In genomic region chr2:215619022-215619958, GRCh38 we compare ENCODE assay signal across 8 cellular contexts.
DNase-seq lines count a peak whose midpoint lies in the region; ATAC-seq and TF ChIP-seq lines count a peak whose summit lies in the region.

No MANE protein-coding gene starts in this region.

- ATAC-seq in activated T-helper 17 cell treated with anti-CD3 and anti-CD28 coated beads, Interleukin-2, amount 50 U/mL, for 72 hours (replicated peaks) = no peak
- ATAC-seq in naive thymus-derived CD4-positive, alpha-beta T cell = no peak
- ATAC-seq in GM21619 (IDR thresholded peaks at IDR 0.05; ENCODE audit: unreplicated experiment) = no peak

- H3K27me3 Mint-ChIP-seq in activated T-helper 17 cell treated with anti-CD3 and anti-CD28 coated beads, Interleukin-2, amount 50 U/mL, for 72 hours = peaks cover 7% of the 10 kb centered on the region
- H3K27me3 Mint-ChIP-seq in naive thymus-derived CD4-positive, alpha-beta T cell = peaks cover 14 to 37% (median 29%) of the 10 kb centered on the region in 5 donors
- peaks cover 3% of the 10 kb centered on the region for H3K27me3 Mint-ChIP-seq in H9 (ENCODE audit: low read depth)

- H3K27ac Mint-ChIP-seq in activated T-helper 17 cell treated with anti-CD3 and anti-CD28 coated beads, Interleukin-2, amount 50 U/mL, for 72 hours = no peak overlapping the region
- no peak overlapping the region for H3K27ac Mint-ChIP-seq in naive thymus-derived CD4-positive, alpha-beta T cell
- H3K27ac Mint-ChIP-seq in H9 = peak overlapping the region in 1 of 3 experiments; percentile 41; a peak in 2 of 7 replicates

- no peaks in the 10 kb centered on the region for H3K9me3 Mint-ChIP-seq in activated T-helper 17 cell treated with anti-CD3 and anti-CD28 coated beads, Interleukin-2, amount 50 U/mL, for 72 hours
- peaks cover 0 to 5% (median 0%) of the 10 kb centered on the region in 11 donors for H3K9me3 Mint-ChIP-seq in naive thymus-derived CD4-positive, alpha-beta T cell
- peaks cover 14 to 17% of the 10 kb centered on the region in 2 experiments for H3K9me3 Mint-ChIP-seq in H9

- no peak overlapping the region for H3K14ac ChIP-seq in H9 (ENCODE audit: insufficient read depth, low read length)

- H3K36me3 ChIP-seq in GM23248 (ENCODE audit: low read depth) = no peaks in the 10 kb centered on the region
- H3K36me3 ChIP-seq in naive thymus-derived CD4-positive, alpha-beta T cell (ENCODE audit: control insufficient read depth in 2 of 3, insufficient read depth in 3 of 3, low read length in 3 of 3) = no peaks in the 10 kb centered on the region

- TF ChIP-seq CTCF in H9 (conservative IDR thresholded peaks at IDR 0.05) = no peak

- no peak overlapping the region for H3K4ac ChIP-seq in H9 (ENCODE audit: low read depth, low read length)

- H3K9me2 ChIP-seq in GM23248 (ENCODE audit: insufficient read depth) = no peaks in the 10 kb centered on the region

- peak overlapping the region; percentile 44 for H3K4me2 ChIP-seq in GM23248 (ENCODE audit: unreplicated experiment)
- no peak overlapping the region for H3K4me2 ChIP-seq in H9 (ENCODE audit: insufficient read depth, insufficient read length, low read length)

- H4K20me1 ChIP-seq in GM23248 (ENCODE audit: insufficient read depth) (no peaks in the 10 kb centered on the region), H9 (ENCODE audit: control insufficient read depth, insufficient read depth, insufficient read length) (no peaks in the 10 kb centered on the region)

- H3K27ac ChIP-seq in GM23248 (no peak overlapping the region), H9 (ENCODE audit: insufficient read length, low read depth, low read length) (no peak overlapping the region)
- no peak overlapping the region for H3K27ac ChIP-seq in naive thymus-derived CD4-positive, alpha-beta T cell (ENCODE audit: low read depth, low read length)

- H3K79me2 ChIP-seq in GM23248 (ENCODE audit: insufficient read depth) (no peaks in the 10 kb centered on the region), H9 (ENCODE audit: insufficient read depth, low read length) (no peaks in the 10 kb centered on the region)

- H3K9ac ChIP-seq in GM23248 = no peak overlapping the region
- no peak overlapping the region for H3K9ac ChIP-seq in H9 (ENCODE audit: extremely low read depth, insufficient read length, low read length)

- H4K5ac ChIP-seq in H9 (ENCODE audit: insufficient read length, low read depth, low read length) = no peak overlapping the region

- H2BK15ac ChIP-seq in H9 (ENCODE audit: low read depth, low read length) = no peak overlapping the region

- in situ Hi-C loops in GM23248 (cut with MboI) = no loop called here

- H3K4me3 ChIP-seq in GM23248 = peak overlapping the region; percentile 40
- H3K4me3 ChIP-seq in naive thymus-derived CD4-positive, alpha-beta T cell (ENCODE audit: low read length) = no peak overlapping the region

- intact Hi-C loops in naive thymus-derived CD4-positive, alpha-beta T cell (cut with micrococcal nuclease) = no loop called here

- H3K23me2 ChIP-seq in H9 (ENCODE audit: insufficient read length, low read depth, low read length, poor library complexity, severe bottlenecking) = no peaks in the 10 kb centered on the region

- H3K23ac ChIP-seq in H9 (ENCODE audit: insufficient read length, low read depth, low read length) = no peak overlapping the region

- H3K4me1 Mint-ChIP-seq in activated T-helper 17 cell treated with anti-CD3 and anti-CD28 coated beads, Interleukin-2, amount 50 U/mL, for 72 hours = no peaks in the 10 kb centered on the region
- peaks cover 0 to 8% (median 7%) of the 10 kb centered on the region in 7 donors for H3K4me1 Mint-ChIP-seq in naive thymus-derived CD4-positive, alpha-beta T cell
- peaks cover 19% of the 10 kb centered on the region in 2 experiments for H3K4me1 Mint-ChIP-seq in H9

- H3T11ph ChIP-seq in H9 (ENCODE audit: low read length) = no peak overlapping the region

- H2AFZ ChIP-seq in GM23248 = peak overlapping the region; percentile 75
- no peak overlapping the region for H2AFZ ChIP-seq in H9 (ENCODE audit: low read length)

- CTCF ChIA-PET in naive thymus-derived CD4-positive, alpha-beta T cell (lab: Charles Lee) = interaction anchor here (0.6 to 0.7 kb wide), 2 partner anchors 567 to 790 kb away, joined by 3 read pairs; no protein-coding TSS in a partner anchor

- H3K4me3 Mint-ChIP-seq in activated T-helper 17 cell treated with anti-CD3 and anti-CD28 coated beads, Interleukin-2, amount 50 U/mL, for 72 hours = peak overlapping the region; percentile 9
- H3K4me3 Mint-ChIP-seq in naive thymus-derived CD4-positive, alpha-beta T cell = peak overlapping the region in 7 of 10 donors; percentile 8 to 77 (median 54)
- no peak overlapping the region; a peak in 1 of 5 replicates for H3K4me3 Mint-ChIP-seq in H9

- H2BK12ac ChIP-seq in H9 (ENCODE audit: insufficient read length, low read depth, low read length) = no peak overlapping the region

- H2BK20ac ChIP-seq in H9 (ENCODE audit: low read depth, low read length, poor library complexity, severe bottlenecking) = no peak overlapping the region

- 28% methylated on average over 14 of the region's 14 CpGs for WGBS in GM23248 (ENCODE audit: low coverage in 1 of 2, low lambda C conversion rate in 2 of 2, missing lambda C conversion rate in 2 of 2), 2 experiments
- WGBS in H9 (ENCODE audit: extremely low coverage, insufficient read length, low lambda C conversion rate) = no CpG with 5 or more reads among the region's 14 CpGs

- POLR2A ChIA-PET in naive thymus-derived CD4-positive, alpha-beta T cell (lab: Charles Lee) = no interaction called here

- H3K18ac ChIP-seq in H9 (ENCODE audit: insufficient read length, low read depth, low read length) = no peak overlapping the region

- H3K4me1 ChIP-seq in GM23248 (ENCODE audit: insufficient read depth) = peaks cover 25% of the 10 kb centered on the region
- H3K4me1 ChIP-seq in naive thymus-derived CD4-positive, alpha-beta T cell (ENCODE audit: control insufficient read depth in 2 of 2, insufficient read depth in 2 of 2, low read length in 2 of 2) = no peaks in the 10 kb centered on the region
- peaks cover 2% of the 10 kb centered on the region; the same call in 1 of the 2 replicates for H3K4me1 ChIP-seq in H9 (ENCODE audit: insufficient read depth, low read length)

- H2BK120ac ChIP-seq in H9 (ENCODE audit: low read depth, low read length, poor library complexity, severe bottlenecking) = no peak overlapping the region

- no peak overlapping the region for H4K8ac ChIP-seq in H9 (replicated peaks; ENCODE audit: insufficient read length, low read depth, low read length)

- no peaks in the 10 kb centered on the region for H3K36me3 Mint-ChIP-seq in activated T-helper 17 cell treated with anti-CD3 and anti-CD28 coated beads, Interleukin-2, amount 50 U/mL, for 72 hours (ENCODE audit: low read depth)
- H3K36me3 Mint-ChIP-seq in naive thymus-derived CD4-positive, alpha-beta T cell = no peaks in the 10 kb centered on the region
- H3K36me3 Mint-ChIP-seq in H9 (ENCODE audit: insufficient read depth in 1 of 3, low read depth in 3 of 3) = peaks cover 10 to 17% (median 15%) of the 10 kb centered on the region in 3 experiments

- DNase-seq in GM23248 (peak; percentile 37), NCI-H1930 (lab: John Stamatoyannopoulos, UW) (peak; percentile 46 to 56), Ammon's horn (ENCODE audit: low spot score) (no peak), H9 (no peak), RKO (ENCODE audit: low spot score) (no peak)
- DNase-seq in naive thymus-derived CD4-positive, alpha-beta T cell = no peak

- H3K79me1 ChIP-seq in H9 (ENCODE audit: insufficient read depth, low read depth, low read length, poor library complexity, severe bottlenecking) = no peaks in the 10 kb centered on the region

- H2BK5ac ChIP-seq in H9 (ENCODE audit: insufficient read length, low read length) = no peak overlapping the region

- H3K27me3 ChIP-seq in GM23248 (replicated peaks; ENCODE audit: insufficient read depth) (no peaks in the 10 kb centered on the region), H9 (ENCODE audit: insufficient read depth, low read length) (no peaks in the 10 kb centered on the region)
- no peaks in the 10 kb centered on the region for H3K27me3 ChIP-seq in naive thymus-derived CD4-positive, alpha-beta T cell (ENCODE audit: control insufficient read depth in 2 of 2, insufficient read depth in 2 of 2, low read length in 2 of 2)

- H3K56ac ChIP-seq in H9 (ENCODE audit: insufficient read length, low read depth, low read length) = no peak overlapping the region

- no peak overlapping the region for H2AK5ac ChIP-seq in H9 (ENCODE audit: insufficient read length, low read length)

- no peak overlapping the region for H4K91ac ChIP-seq in H9 (ENCODE audit: insufficient read length, low read depth, low read length)

- no peaks in the 10 kb centered on the region for H3F3A ChIP-seq in GM23248 (ENCODE audit: insufficient read depth)

- H3K9me3 ChIP-seq in GM23248 (ENCODE audit: low read depth) = no peaks in the 10 kb centered on the region
- H3K9me3 ChIP-seq in naive thymus-derived CD4-positive, alpha-beta T cell (ENCODE audit: control insufficient read depth in 2 of 3, low read length in 3 of 3) = no peaks in the 10 kb centered on the region
- H3K9me3 ChIP-seq in H9 (ENCODE audit: control insufficient read depth, low read depth, low read length) = peaks cover 10% of the 10 kb centered on the region

Comparison
In these comparisons a context has a peak if more than half of its experiments do, and no peak if none do; other contexts are left out.
1. DNase-seq: peak in GM23248 (single experiment) and NCI-H1930 (2 of 2); none in naive thymus-derived CD4-positive, alpha-beta T cell (0 of 9), Ammon's horn (single experiment), H9 (single experiment) and RKO (single experiment).
2. H3K4me3 Mint-ChIP-seq: peak in activated T-helper 17 cell treated with anti-CD3 and anti-CD28 coated beads, Interleukin-2, amount 50 U/mL, for 72 hours (single experiment) and naive thymus-derived CD4-positive, alpha-beta T cell (7 of 10); none in H9 (0 of 2).